9 cellular contexts compared by ENCODE assay signal in the genomic region with DNA sequence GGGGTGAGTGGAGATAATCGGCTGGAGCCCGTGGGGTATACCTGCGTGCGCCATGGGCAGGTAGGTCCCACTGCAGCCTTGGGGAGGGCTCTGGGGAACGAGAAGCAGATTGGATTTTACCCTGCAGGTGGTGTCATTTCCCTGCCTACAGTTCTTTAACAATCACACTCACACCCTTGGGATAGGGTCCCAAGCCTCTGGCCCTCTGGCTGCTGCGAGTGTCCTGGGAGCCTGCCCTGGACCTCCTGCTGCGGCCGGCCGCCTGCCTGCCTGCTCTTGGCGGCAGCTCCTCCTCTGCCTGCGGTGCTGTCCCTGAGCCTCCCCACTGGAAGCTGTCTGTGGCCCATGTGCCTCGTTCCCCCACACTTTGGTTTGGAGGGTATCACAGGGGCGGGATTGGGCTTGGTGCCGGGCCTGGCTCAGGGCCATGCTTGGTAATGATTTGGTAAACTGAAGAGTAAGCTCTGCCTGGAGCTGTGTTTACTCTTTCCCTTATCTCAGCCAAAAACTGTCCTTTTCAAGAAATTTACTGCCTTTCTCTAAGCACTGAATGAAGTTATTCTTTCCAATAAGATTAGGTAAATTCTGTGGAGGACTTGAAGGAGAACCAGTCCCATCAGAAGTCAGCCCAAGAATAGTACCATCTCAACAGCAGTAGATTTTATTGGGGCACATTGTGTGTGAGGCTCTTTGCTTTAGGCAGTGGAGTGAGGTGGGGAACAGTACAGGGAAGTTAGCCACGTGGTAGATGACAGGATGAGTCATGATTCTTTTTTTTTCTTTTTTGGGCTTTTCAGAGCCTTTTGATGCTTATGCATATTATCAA. TPM values are rescaled to one million over a fixed set of nuclear protein-coding genes. Genes with fewer than 3 reads are reported as not detected.
DNase-seq lines count a peak whose midpoint lies in the region; ATAC-seq, FAIRE-seq and TF ChIP-seq lines count a peak whose summit lies in the region.
"Had no signal": no experiment of that assay in that cellular context is flagged by ENCODE, and none has a peak within 500 bp of the region (broad histone marks: within the 10 kb centered on the region; RNA-seq: fewer than 3 reads in every experiment).

No MANE protein-coding gene starts in this region.

- H3K27ac ChIP-seq in foreskin keratinocyte: no peak overlapping the region
- peak overlapping the region in 1 of 8 donors; percentile 21 for H3K27ac ChIP-seq in spleen
- H3K27ac ChIP-seq: VCaP had no signal

- peak; percentile 30 for FAIRE-seq in H54 (lab: Jason Lieb, UNC)

- TF ChIP-seq POLR2A in H54 (IDR thresholded peaks at IDR 0.05; ENCODE audit: low read depth, low read length) (no peak), spleen (IDR thresholded peaks at IDR 0.05) (no peak)

- no peak for DNase-seq in H54 (ENCODE audit: insufficient read length, low spot score)
- peak; percentile 68 for DNase-seq in SK-MEL-5 (ENCODE audit: low read depth, low spot score)
- DNase-seq in foreskin keratinocyte: peak in 1 of 2 donors; percentile 26
- DNase-seq in spleen: peak; percentile 45
- DNase-seq in NK-92 treated with Interleukin-12 subunit alpha and Interleukin-12 subunit beta, amount 100 ng/mL, for 24 hours (lab: John Stamatoyannopoulos, UW): no peak
- no peak for DNase-seq in effector CD4-positive, alpha-beta T cell
- no peak for DNase-seq in NCI-H2107 (lab: John Stamatoyannopoulos, UW)

- ATAC-seq in foreskin keratinocyte: peak; percentile 53
- no peak for ATAC-seq in HG03571 (IDR thresholded peaks at IDR 0.05; ENCODE audit: unreplicated experiment)

- in situ Hi-C loops in SK-MEL-5 (cut with HindIII; ENCODE audit: low pct_unique_long_range_greater_than_20kb, low sequenced_read_pairs): no loop called here

- intact Hi-C loops in spleen (cut with DNase I; ENCODE audit: low total_unique reads): no loop called here

- H3K4me1 ChIP-seq in foreskin keratinocyte (peaks cover 11% of the 10 kb centered on the region), spleen (peaks cover 0 to 57% (median 9%) of the 10 kb centered on the region in 6 donors)

- H3K9me3 ChIP-seq in spleen: peaks cover 0 to 5% (median 0%) of the 10 kb centered on the region in 8 donors

- WGBS in spleen, 5 donors: 88 to 92% (median 89%) methylated on average over 15 of the region's 15 CpGs

- H3K4me3 ChIP-seq in spleen: no peak overlapping the region

- TF ChIP-seq CTCF in foreskin keratinocyte (conservative IDR thresholded peaks at IDR 0.05) (peak; percentile 13), spleen (IDR thresholded peaks at IDR 0.05 in 8 of 11, conservative IDR thresholded peaks at IDR 0.05 in 3 of 11) (no peak)

- no peaks in the 10 kb centered on the region for H3K27me3 ChIP-seq in foreskin keratinocyte
- H3K27me3 ChIP-seq in spleen (replicated peaks in 1 of 7): no peaks in the 10 kb centered on the region

- peaks cover 0 to 64% (median 12%) of the 10 kb centered on the region in 6 donors for H3K36me3 ChIP-seq in spleen

RNA-seq across cellular contexts. Expression of gene TBC1D22A, which starts 53.7 kb away (rescaled TPM):
- 14.4 and 20.9 TPM in 2 replicates for total RNA-seq in SK-MEL-5 (2014; rRNA removed; shearing (Covaris generic))
- 22.8 and 24.1 TPM in 2 replicates for polyA plus RNA-seq in SK-MEL-5 (2015; cell fraction: cytosol; rRNA removed)
- polyA plus RNA-seq in SK-MEL-5 (2015; cell fraction: nucleus; rRNA removed): 16.4 and 16.7 TPM in 2 replicates
- 17.5 and 18.7 TPM in 2 replicates for total RNA-seq in foreskin keratinocyte
- polyA plus RNA-seq in foreskin keratinocyte: 21.9 and 23.4 TPM in 2 replicates
- total RNA-seq in spleen: 10 to 100 TPM; 40.1 to 66.9 (median 54.8) TPM
- 10 to 100 TPM; 17.2 to 34.0 (median 25.9) TPM for polyA plus RNA-seq in spleen

Comparison
In these comparisons a context has a peak if more than half of its experiments do, and no peak if none do; other contexts are left out.
1. DNase-seq: peak in SK-MEL-5 (single experiment) and spleen (single experiment); none in H54 (single experiment), NK-92 treated with Interleukin-12 subunit alpha and Interleukin-12 subunit beta, amount 100 ng/mL, for 24 hours (single experiment), effector CD4-positive, alpha-beta T cell (single experiment) and NCI-H2107 (single experiment).